In genomic region chr17:79842656-79843474, GRCh38 we compare ENCODE assay signal across 8 cellular contexts. TPM values are rescaled to one million over a fixed set of nuclear protein-coding genes. Genes with fewer than 3 reads are reported as not detected.
DNase-seq lines count a peak whose midpoint lies in the region; ATAC-seq and TF ChIP-seq lines count a peak whose summit lies in the region.

No MANE protein-coding gene starts in this region.

- no peak for TF ChIP-seq CTCF in tibial artery (IDR thresholded peaks at IDR 0.05)
- TF ChIP-seq CTCF in endothelial cell (IDR thresholded peaks at IDR 0.05; ENCODE audit: unreplicated experiment) = no peak

- peaks cover 0 to 62% (median 57%) of the 10 kb centered on the region in 4 donors for H3K4me1 ChIP-seq in tibial artery

- H3K36me3 Mint-ChIP-seq in activated CD4-positive, alpha-beta T cell treated with anti-CD3 and anti-CD28 coated beads, Interleukin-2, amount 10 ng/mL, durations not matched to agents 7 days and 5 days (ENCODE audit: low read depth) = peaks cover 5% of the 10 kb centered on the region
- H3K36me3 Mint-ChIP-seq in activated CD4-positive, alpha-beta memory T cell treated with anti-CD3 and anti-CD28 coated beads for 36 hours = no peaks in the 10 kb centered on the region
- no peaks in the 10 kb centered on the region for H3K36me3 Mint-ChIP-seq in endothelial cell (ENCODE audit: low read depth, unreplicated experiment)

- peaks cover 52% of the 10 kb centered on the region for H3K27me3 Mint-ChIP-seq in activated CD4-positive, alpha-beta T cell treated with anti-CD3 and anti-CD28 coated beads, Interleukin-2, amount 10 ng/mL, durations not matched to agents 7 days and 5 days
- peaks cover 38% of the 10 kb centered on the region for H3K27me3 Mint-ChIP-seq in activated CD4-positive, alpha-beta memory T cell treated with anti-CD3 and anti-CD28 coated beads for 36 hours
- H3K27me3 Mint-ChIP-seq in endothelial cell (ENCODE audit: unreplicated experiment) = peaks cover 19% of the 10 kb centered on the region

- peaks cover 27% of the 10 kb centered on the region for H3K4me1 Mint-ChIP-seq in activated CD4-positive, alpha-beta T cell treated with anti-CD3 and anti-CD28 coated beads, Interleukin-2, amount 10 ng/mL, durations not matched to agents 7 days and 5 days
- peaks cover 29% of the 10 kb centered on the region for H3K4me1 Mint-ChIP-seq in activated CD4-positive, alpha-beta memory T cell treated with anti-CD3 and anti-CD28 coated beads for 36 hours (ENCODE audit: low read depth)
- peaks cover 5% of the 10 kb centered on the region for H3K4me1 Mint-ChIP-seq in endothelial cell (ENCODE audit: unreplicated experiment)

- peak overlapping the region; percentile 46 to 59 for H3K4me3 ChIP-seq in tibial artery

- DNase-seq in activated CD4-positive, alpha-beta T cell treated with anti-CD3 and anti-CD28 coated beads, Interleukin-2, amount 10 ng/mL, durations not matched to agents 7 days and 5 days = no peak
- DNase-seq in activated CD4-positive, alpha-beta T cell treated with anti-CD3 and anti-CD28 coated beads for 1 hour = no peak
- peak; percentile 44 for DNase-seq in activated CD4-positive, alpha-beta memory T cell treated with anti-CD3 and anti-CD28 coated beads for 36 hours
- DNase-seq in iris pigment epithelial cell (ENCODE audit: low read depth) (peak; percentile 27), tibial artery (no peak), AG20443 (ENCODE audit: low spot score) (no peak), endothelial cell (ENCODE audit: low spot score) (no peak)

- peak overlapping the region; percentile 22 for H3K4me3 Mint-ChIP-seq in activated CD4-positive, alpha-beta T cell treated with anti-CD3 and anti-CD28 coated beads, Interleukin-2, amount 10 ng/mL, durations not matched to agents 7 days and 5 days
- peak overlapping the region; percentile 32 for H3K4me3 Mint-ChIP-seq in activated CD4-positive, alpha-beta memory T cell treated with anti-CD3 and anti-CD28 coated beads for 36 hours
- no peak overlapping the region for H3K4me3 Mint-ChIP-seq in endothelial cell (ENCODE audit: unreplicated experiment)

- no peaks in the 10 kb centered on the region for H3K9me3 ChIP-seq in tibial artery

- H3K9me3 Mint-ChIP-seq in activated CD4-positive, alpha-beta T cell treated with anti-CD3 and anti-CD28 coated beads, Interleukin-2, amount 10 ng/mL, durations not matched to agents 7 days and 5 days = no peaks in the 10 kb centered on the region
- no peaks in the 10 kb centered on the region for H3K9me3 Mint-ChIP-seq in activated CD4-positive, alpha-beta memory T cell treated with anti-CD3 and anti-CD28 coated beads for 36 hours
- no peaks in the 10 kb centered on the region for H3K9me3 Mint-ChIP-seq in endothelial cell (ENCODE audit: unreplicated experiment)

- CTCF ChIA-PET in activated CD4-positive, alpha-beta T cell treated with anti-CD3 and anti-CD28 coated beads, Interleukin-2, amount 10 ng/mL, durations not matched to agents 7 days and 5 days (lab: Charles Lee) = interaction anchor here (0.8 to 14.5 kb wide), 5 partner anchors 7 to 51 kb away, joined by 3 to 257 read pairs (median 3); partner anchors contain the start of gene CBX8
- CTCF ChIA-PET in activated CD4-positive, alpha-beta memory T cell treated with anti-CD3 and anti-CD28 coated beads for 36 hours (lab: Charles Lee) = interaction anchor here (0.8 to 4.8 kb wide), 5 partner anchors 30 to 151 kb away, joined by 3 to 49 read pairs (median 5); no protein-coding TSS in a partner anchor

- no peak overlapping the region for H3K27ac ChIP-seq in tibial artery

- intact Hi-C loops in activated CD4-positive, alpha-beta memory T cell treated with anti-CD3 and anti-CD28 coated beads for 36 hours (cut with micrococcal nuclease) = loop anchor here (1.0 to 10.0 kb wide), 2 partner anchors 82 to 148 kb away; no protein-coding TSS in a partner anchor
- intact Hi-C loops in tibial artery (cut with DNase I; ENCODE audit: low total_unique reads) = loop anchor here (10.0 kb wide), 1 partner anchor 72 kb away; no protein-coding TSS in a partner anchor

- H3K27ac Mint-ChIP-seq in activated CD4-positive, alpha-beta T cell treated with anti-CD3 and anti-CD28 coated beads, Interleukin-2, amount 10 ng/mL, durations not matched to agents 7 days and 5 days = peak overlapping the region; percentile 50
- H3K27ac Mint-ChIP-seq in activated CD4-positive, alpha-beta memory T cell treated with anti-CD3 and anti-CD28 coated beads for 36 hours = no peak overlapping the region
- H3K27ac Mint-ChIP-seq in endothelial cell (ENCODE audit: unreplicated experiment) = no peak overlapping the region

- no peak for ATAC-seq in GM18502 (IDR thresholded peaks at IDR 0.05; ENCODE audit: poor library complexity, unreplicated experiment)

- H3K27me3 ChIP-seq in tibial artery = peaks cover 8 to 77% of the 10 kb centered on the region in 2 donors

- no peaks in the 10 kb centered on the region for H3K36me3 ChIP-seq in tibial artery

- POLR2A ChIA-PET in activated CD4-positive, alpha-beta T cell treated with anti-CD3 and anti-CD28 coated beads, Interleukin-2, amount 10 ng/mL, durations not matched to agents 7 days and 5 days (lab: Charles Lee) = no interaction called here
- POLR2A ChIA-PET in activated CD4-positive, alpha-beta memory T cell treated with anti-CD3 and anti-CD28 coated beads for 36 hours (lab: Charles Lee) = interaction anchor here (1.1 kb wide), 1 partner anchor 30 kb away, joined by 3 read pairs; no protein-coding TSS in a partner anchor

RNA-seq across cellular contexts. Expression of gene CBX4, which starts 3.6 kb away (rescaled TPM):
- 10 to 100 TPM; 35.0 TPM for total RNA-seq in activated CD4-positive, alpha-beta T cell treated with anti-CD3 and anti-CD28 coated beads, Interleukin-2, amount 10 ng/mL, durations not matched to agents 7 days and 5 days
- total RNA-seq in activated CD4-positive, alpha-beta memory T cell treated with anti-CD3 and anti-CD28 coated beads for 36 hours = 10 to 100 TPM; 14.0 to 14.2 TPM
- total RNA-seq in endothelial cell (ENCODE audit: unreplicated experiment) = 6.8 TPM

RNA-seq across cellular contexts. Expression of gene CBX8, which starts 46.0 kb away (rescaled TPM):
- total RNA-seq in activated CD4-positive, alpha-beta T cell treated with anti-CD3 and anti-CD28 coated beads, Interleukin-2, amount 10 ng/mL, durations not matched to agents 7 days and 5 days = 1 to 10 TPM; 4.3 to 6.4 TPM
- 1 to 10 TPM; 4.5 to 4.6 TPM for total RNA-seq in activated CD4-positive, alpha-beta memory T cell treated with anti-CD3 and anti-CD28 coated beads for 36 hours
- total RNA-seq in endothelial cell (ENCODE audit: unreplicated experiment) = 3.3 TPM

Comparison
In these comparisons a context has a peak if more than half of its experiments do, and no peak if none do; other contexts are left out.
1. DNase-seq: peak in activated CD4-positive, alpha-beta memory T cell treated with anti-CD3 and anti-CD28 coated beads for 36 hours (single experiment) and iris pigment epithelial cell (single experiment); none in activated CD4-positive, alpha-beta T cell treated with anti-CD3 and anti-CD28 coated beads, Interleukin-2, amount 10 ng/mL, durations not matched to agents 7 days and 5 days (single experiment), activated CD4-positive, alpha-beta T cell treated with anti-CD3 and anti-CD28 coated beads for 1 hour (single experiment), tibial artery (0 of 2), AG20443 (single experiment) and endothelial cell (single experiment).